In genomic region chr10:30819306-30820190, GRCh38 we compare ENCODE assay signal across 13 cellular contexts.
A peak's percentile ranks its signal among the peaks of the same experiment; 100 is the strongest.
DNase-seq lines count a peak whose midpoint lies in the region; ATAC-seq and TF ChIP-seq lines count a peak whose summit lies in the region.
"Had no signal": no experiment of that assay in that cellular context is flagged by ENCODE, and none has a peak within 500 bp of the region (broad histone marks: within the 10 kb centered on the region; RNA-seq: fewer than 3 reads in every experiment).

No MANE protein-coding gene starts in this region.

- DNase-seq in GM23338 (ENCODE audit: low spot score), result no peak
- no peak for DNase-seq in hepatocyte (ENCODE audit: low spot score)
- DNase-seq in spleen, result peak; percentile 21
- no peak for DNase-seq in stimulated activated naive CD8-positive, alpha-beta T cell treated with anti-CD3 and anti-CD28 coated beads, Interleukin-15, amount 100 ng/mL, for 72 hours
- no peak for DNase-seq in Caco-2
- no peak for DNase-seq in DMS53 treated with DMSO at 0.1 percent for 48 hours (lab: John Stamatoyannopoulos, UW; ENCODE audit: unreplicated experiment)
- DNase-seq: activated CD8-positive, alpha-beta T cell treated with anti-CD3 and anti-CD28 coated beads, Interleukin-2, amount 10 ng/mL, durations not matched to agents 7 days and 5 days; effector memory CD8-positive, alpha-beta T cell; NCI-H1694 treated with DMSO at 0.1 percent for 48 hours; stimulated activated CD4-positive, alpha-beta T cell treated with anti-CD3 and anti-CD28 coated beads, Interleukin-2, amount 100 ng/mL, for 48 hours; T-helper 1 cell had no signal

- POLR2A ChIA-PET in Caco-2 (lab: Charles Lee), result no interaction called here

- intact Hi-C loops in spleen (cut with DNase I; ENCODE audit: low total_unique reads), result no loop called here
- intact Hi-C loops in Caco-2 (cut with micrococcal nuclease; ENCODE audit: unreplicated experiment), result no loop called here

- no peak overlapping the region for H3K4me2 ChIP-seq in GM23338
- peak overlapping the region; percentile 42 for H3K4me2 ChIP-seq in hepatocyte

- peaks cover 16% of the 10 kb centered on the region for H3K4me1 Mint-ChIP-seq in GM23338
- H3K4me1 Mint-ChIP-seq in stimulated activated naive CD8-positive, alpha-beta T cell treated with anti-CD3 and anti-CD28 coated beads, Interleukin-15, amount 100 ng/mL, for 72 hours, result no peaks in the 10 kb centered on the region
- no peaks in the 10 kb centered on the region for H3K4me1 Mint-ChIP-seq in Caco-2 (ENCODE audit: low read depth, unreplicated experiment)

- H3K36me3 ChIP-seq in GM23338 (ENCODE audit: insufficient read depth) (no peaks in the 10 kb centered on the region), hepatocyte (replicated peaks; ENCODE audit: insufficient read depth, low read depth) (no peaks in the 10 kb centered on the region), spleen (no peaks in the 10 kb centered on the region), Caco-2 (ENCODE audit: control insufficient read depth, insufficient read depth, low read length) (no peaks in the 10 kb centered on the region)

- H3K27ac ChIP-seq in GM23338 (ENCODE audit: low read depth), result no peak overlapping the region
- H3K27ac ChIP-seq in cingulate gyrus (ENCODE audit: low read depth, low read length), result peak overlapping the region; percentile 54
- peak overlapping the region; percentile 78 for H3K27ac ChIP-seq in hepatocyte
- H3K27ac ChIP-seq in spleen, result no peak overlapping the region

- no peaks in the 10 kb centered on the region for H3F3A ChIP-seq in GM23338 (replicated peaks; ENCODE audit: low read depth)

- no peaks in the 10 kb centered on the region for H3K27me3 ChIP-seq in GM23338 (ENCODE audit: insufficient read depth)
- no peaks in the 10 kb centered on the region for H3K27me3 ChIP-seq in hepatocyte
- H3K27me3 ChIP-seq in spleen (replicated peaks in 1 of 7), result no peaks in the 10 kb centered on the region
- no peaks in the 10 kb centered on the region for H3K27me3 ChIP-seq in Caco-2 (replicated peaks; ENCODE audit: control insufficient read depth, insufficient read depth, low read length)

- no peaks in the 10 kb centered on the region for H3K9me3 Mint-ChIP-seq in GM23338
- no peaks in the 10 kb centered on the region for H3K9me3 Mint-ChIP-seq in stimulated activated naive CD8-positive, alpha-beta T cell treated with anti-CD3 and anti-CD28 coated beads, Interleukin-15, amount 100 ng/mL, for 72 hours
- no peaks in the 10 kb centered on the region for H3K9me3 Mint-ChIP-seq in Caco-2 (ENCODE audit: unreplicated experiment)
- H3K9me3 Mint-ChIP-seq: effector memory CD8-positive, alpha-beta T cell had no signal

- no peaks in the 10 kb centered on the region for H3K79me2 ChIP-seq in GM23338 (replicated peaks; ENCODE audit: insufficient read depth)
- H3K79me2 ChIP-seq in hepatocyte, result no peaks in the 10 kb centered on the region

- CTCF ChIA-PET in Caco-2 (lab: Charles Lee), result no interaction called here

- H3K4me3 ChIP-seq in GM23338, result no peak overlapping the region
- H3K4me3 ChIP-seq in hepatocyte, result no peak overlapping the region
- H3K4me3 ChIP-seq in spleen, result no peak overlapping the region
- H3K4me3 ChIP-seq in Caco-2 (ENCODE audit: low read depth, low read length), result no peak overlapping the region

- H3K27me3 Mint-ChIP-seq in GM23338 (ENCODE audit: insufficient read depth, low read depth, poor library complexity) (peaks cover 11% of the 10 kb centered on the region), Caco-2 (ENCODE audit: insufficient read depth, unreplicated experiment) (no peaks in the 10 kb centered on the region)
- H3K27me3 Mint-ChIP-seq in stimulated activated naive CD8-positive, alpha-beta T cell treated with anti-CD3 and anti-CD28 coated beads, Interleukin-15, amount 100 ng/mL, for 72 hours, result no peaks in the 10 kb centered on the region

- no peak for TF ChIP-seq CTCF in GM23338 (conservative IDR thresholded peaks at IDR 0.05; ENCODE audit: low read depth in 2 of 2)
- no peak for TF ChIP-seq CTCF in hepatocyte (IDR thresholded peaks at IDR 0.05; ENCODE audit: poor library complexity)
- TF ChIP-seq CTCF in spleen (IDR thresholded peaks at IDR 0.05 in 8 of 11, conservative IDR thresholded peaks at IDR 0.05 in 3 of 11), result no peak
- TF ChIP-seq CTCF in Caco-2 (IDR thresholded peaks at IDR 0.05; ENCODE audit: insufficient read depth in 1 of 2, low read depth in 1 of 2, low read length in 1 of 2, severe bottlenecking in 1 of 2, unreplicated experiment in 1 of 2), result no peak

- H3K27ac Mint-ChIP-seq in GM23338 (no peak overlapping the region), Caco-2 (ENCODE audit: unreplicated experiment) (no peak overlapping the region)
- H3K27ac Mint-ChIP-seq in stimulated activated naive CD8-positive, alpha-beta T cell treated with anti-CD3 and anti-CD28 coated beads, Interleukin-15, amount 100 ng/mL, for 72 hours, result no peak overlapping the region
- H3K27ac Mint-ChIP-seq: activated CD8-positive, alpha-beta T cell treated with anti-CD3 and anti-CD28 coated beads, Interleukin-2, amount 10 ng/mL, durations not matched to agents 7 days and 5 days; effector memory CD8-positive, alpha-beta T cell had no signal

- no peaks in the 10 kb centered on the region; the same call in 2 of the 3 replicates for H3K36me3 Mint-ChIP-seq in GM23338 (ENCODE audit: low read depth)
- H3K36me3 Mint-ChIP-seq in Caco-2 (ENCODE audit: insufficient read depth, unreplicated experiment), result no peaks in the 10 kb centered on the region

- no peak for TF ChIP-seq POLR2A in spleen (IDR thresholded peaks at IDR 0.05)

- 48% methylated on average over 15 of the region's 15 CpGs for WGBS in hepatocyte (ENCODE audit: low lambda C conversion rate, missing lambda C conversion rate)
- 78 to 89% (median 85%) methylated on average over 15 of the region's 15 CpGs for WGBS in spleen, 5 donors

- no peak overlapping the region for H3K4me3 Mint-ChIP-seq in GM23338
- H3K4me3 Mint-ChIP-seq in stimulated activated naive CD8-positive, alpha-beta T cell treated with anti-CD3 and anti-CD28 coated beads, Interleukin-15, amount 100 ng/mL, for 72 hours, result no peak overlapping the region
- no peak overlapping the region for H3K4me3 Mint-ChIP-seq in Caco-2 (ENCODE audit: unreplicated experiment)
- H3K4me3 Mint-ChIP-seq: activated CD8-positive, alpha-beta T cell treated with anti-CD3 and anti-CD28 coated beads, Interleukin-2, amount 10 ng/mL, durations not matched to agents 7 days and 5 days; effector memory CD8-positive, alpha-beta T cell had no signal

- no peaks in the 10 kb centered on the region for H4K20me1 ChIP-seq in GM23338 (replicated peaks; ENCODE audit: insufficient read depth)
- H4K20me1 ChIP-seq in hepatocyte (ENCODE audit: insufficient read depth, poor library complexity, severe bottlenecking), result no peaks in the 10 kb centered on the region

- BruUV-seq in Caco-2 (replicated peaks; lab: Mats Ljungman, UMichigan), result no TSS peak

- H3K4me1 ChIP-seq in GM23338 (ENCODE audit: insufficient read depth) (peaks cover 13% of the 10 kb centered on the region; the same call in 1 of the 2 replicates), hepatocyte (ENCODE audit: insufficient read depth) (peaks cover 33% of the 10 kb centered on the region), spleen (peaks cover 0 to 19% (median 5%) of the 10 kb centered on the region in 6 donors), Caco-2 (no peaks in the 10 kb centered on the region)

- H3K9me3 ChIP-seq in hepatocyte (ENCODE audit: low read depth) (no peaks in the 10 kb centered on the region), spleen (no peaks in the 10 kb centered on the region), Caco-2 (no peaks in the 10 kb centered on the region)

- peak; percentile 36 for ATAC-seq in GM23338
- ATAC-seq in stimulated activated naive CD8-positive, alpha-beta T cell treated with anti-CD3 and anti-CD28 coated beads, Interleukin-15, amount 100 ng/mL, for 72 hours, result no peak
- ATAC-seq in GM21360 (IDR thresholded peaks at IDR 0.05; ENCODE audit: unreplicated experiment), result no peak
- ATAC-seq: activated CD8-positive, alpha-beta T cell treated with anti-CD3 and anti-CD28 coated beads, Interleukin-2, amount 10 ng/mL, durations not matched to agents 7 days and 5 days; effector memory CD8-positive, alpha-beta T cell had no signal

- peak overlapping the region; percentile 91 for H2AFZ ChIP-seq in GM23338
- no peak overlapping the region for H2AFZ ChIP-seq in hepatocyte

- peaks cover 4% of the 10 kb centered on the region; the same call in 1 of the 2 replicates for H3K9me2 ChIP-seq in GM23338 (ENCODE audit: insufficient read depth)
- H3K9me2 ChIP-seq in hepatocyte (replicated peaks; ENCODE audit: insufficient read depth), result no peaks in the 10 kb centered on the region

Comparison
In these comparisons a context has a peak if more than half of its experiments do, and no peak if none do; other contexts are left out.
1. H3K27ac ChIP-seq: peak in cingulate gyrus (single experiment) and hepatocyte (single experiment); none in GM23338 (single experiment) and spleen (0 of 8).